ENCODE assay signal across 2 cellular contexts in genomic region chr22:46461566-46462180, GRCh38.
TF ChIP-seq lines count a peak whose summit lies in the region.

No MANE protein-coding gene starts in this region.

TF ChIP-seq in A549, 52 proteins besides CTCF, POLR2A, EP300 and RAD21 (continued from another document):
- TF ChIP-seq, protein P1, sequence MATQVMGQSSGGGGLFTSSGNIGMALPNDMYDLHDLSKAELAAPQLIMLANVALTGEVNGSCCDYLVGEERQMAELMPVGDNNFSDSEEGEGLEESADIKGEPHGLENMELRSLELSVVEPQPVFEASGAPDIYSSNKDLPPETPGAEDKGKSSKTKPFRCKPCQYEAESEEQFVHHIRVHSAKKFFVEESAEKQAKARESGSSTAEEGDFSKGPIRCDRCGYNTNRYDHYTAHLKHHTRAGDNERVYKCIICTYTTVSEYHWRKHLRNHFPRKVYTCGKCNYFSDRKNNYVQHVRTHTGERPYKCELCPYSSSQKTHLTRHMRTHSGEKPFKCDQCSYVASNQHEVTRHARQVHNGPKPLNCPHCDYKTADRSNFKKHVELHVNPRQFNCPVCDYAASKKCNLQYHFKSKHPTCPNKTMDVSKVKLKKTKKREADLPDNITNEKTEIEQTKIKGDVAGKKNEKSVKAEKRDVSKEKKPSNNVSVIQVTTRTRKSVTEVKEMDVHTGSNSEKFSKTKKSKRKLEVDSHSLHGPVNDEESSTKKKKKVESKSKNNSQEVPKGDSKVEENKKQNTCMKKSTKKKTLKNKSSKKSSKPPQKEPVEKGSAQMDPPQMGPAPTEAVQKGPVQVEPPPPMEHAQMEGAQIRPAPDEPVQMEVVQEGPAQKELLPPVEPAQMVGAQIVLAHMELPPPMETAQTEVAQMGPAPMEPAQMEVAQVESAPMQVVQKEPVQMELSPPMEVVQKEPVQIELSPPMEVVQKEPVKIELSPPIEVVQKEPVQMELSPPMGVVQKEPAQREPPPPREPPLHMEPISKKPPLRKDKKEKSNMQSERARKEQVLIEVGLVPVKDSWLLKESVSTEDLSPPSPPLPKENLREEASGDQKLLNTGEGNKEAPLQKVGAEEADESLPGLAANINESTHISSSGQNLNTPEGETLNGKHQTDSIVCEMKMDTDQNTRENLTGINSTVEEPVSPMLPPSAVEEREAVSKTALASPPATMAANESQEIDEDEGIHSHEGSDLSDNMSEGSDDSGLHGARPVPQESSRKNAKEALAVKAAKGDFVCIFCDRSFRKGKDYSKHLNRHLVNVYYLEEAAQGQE (IDR thresholded peaks at IDR 0.05), result no peak
- TF ChIP-seq, protein P2, sequence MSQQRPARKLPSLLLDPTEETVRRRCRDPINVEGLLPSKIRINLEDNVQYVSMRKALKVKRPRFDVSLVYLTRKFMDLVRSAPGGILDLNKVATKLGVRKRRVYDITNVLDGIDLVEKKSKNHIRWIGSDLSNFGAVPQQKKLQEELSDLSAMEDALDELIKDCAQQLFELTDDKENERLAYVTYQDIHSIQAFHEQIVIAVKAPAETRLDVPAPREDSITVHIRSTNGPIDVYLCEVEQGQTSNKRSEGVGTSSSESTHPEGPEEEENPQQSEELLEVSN (IDR thresholded peaks at IDR 0.05; ENCODE audit: borderline replicate concordance, low read depth), result no peak
- no peak for TF ChIP-seq FOSL2 (IDR thresholded peaks at IDR 0.05)
- TF ChIP-seq FOSL2 (CRISPR knock-in tag; IDR thresholded peaks at IDR 0.05), result no peak
- no peak for TF ChIP-seq SREBF2 (IDR thresholded peaks at IDR 0.05)
- no peak for TF ChIP-seq EHMT2 (IDR thresholded peaks at IDR 0.05; ENCODE audit: low read depth)
- no peak for TF ChIP-seq KDM5A (IDR thresholded peaks at IDR 0.05)
- no peak for TF ChIP-seq HOXB5 (CRISPR knock-in tag; IDR thresholded peaks at IDR 0.05)
- no peak for TF ChIP-seq NFE2L2 (conservative IDR thresholded peaks at IDR 0.05; ENCODE audit: low read length)
- no peak for TF ChIP-seq FOSB (CRISPR knock-in tag; IDR thresholded peaks at IDR 0.05)

TF ChIP-seq in IMR-90, 13 proteins besides CTCF, POLR2A, EP300 and RAD21 (continued from another document):
- TF ChIP-seq NFE2L2 (IDR thresholded peaks at IDR 0.05; ENCODE audit: low read depth, low read length) (no peak), MAZ (IDR thresholded peaks at IDR 0.05; ENCODE audit: borderline replicate concordance, low read depth, low read length) (no peak), RFX5 (IDR thresholded peaks at IDR 0.05; ENCODE audit: low read depth, low read length) (no peak), BHLHE40 (IDR thresholded peaks at IDR 0.05; ENCODE audit: low read depth, low read length) (no peak), RCOR1 (IDR thresholded peaks at IDR 0.05; ENCODE audit: insufficient replicate concordance, low read length) (no peak)
- TF ChIP-seq, protein P3, sequence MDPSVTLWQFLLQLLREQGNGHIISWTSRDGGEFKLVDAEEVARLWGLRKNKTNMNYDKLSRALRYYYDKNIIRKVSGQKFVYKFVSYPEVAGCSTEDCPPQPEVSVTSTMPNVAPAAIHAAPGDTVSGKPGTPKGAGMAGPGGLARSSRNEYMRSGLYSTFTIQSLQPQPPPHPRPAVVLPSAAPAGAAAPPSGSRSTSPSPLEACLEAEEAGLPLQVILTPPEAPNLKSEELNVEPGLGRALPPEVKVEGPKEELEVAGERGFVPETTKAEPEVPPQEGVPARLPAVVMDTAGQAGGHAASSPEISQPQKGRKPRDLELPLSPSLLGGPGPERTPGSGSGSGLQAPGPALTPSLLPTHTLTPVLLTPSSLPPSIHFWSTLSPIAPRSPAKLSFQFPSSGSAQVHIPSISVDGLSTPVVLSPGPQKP (IDR thresholded peaks at IDR 0.05; ENCODE audit: borderline replicate concordance, low read depth, low read length), result no peak
- TF ChIP-seq, protein P4, sequence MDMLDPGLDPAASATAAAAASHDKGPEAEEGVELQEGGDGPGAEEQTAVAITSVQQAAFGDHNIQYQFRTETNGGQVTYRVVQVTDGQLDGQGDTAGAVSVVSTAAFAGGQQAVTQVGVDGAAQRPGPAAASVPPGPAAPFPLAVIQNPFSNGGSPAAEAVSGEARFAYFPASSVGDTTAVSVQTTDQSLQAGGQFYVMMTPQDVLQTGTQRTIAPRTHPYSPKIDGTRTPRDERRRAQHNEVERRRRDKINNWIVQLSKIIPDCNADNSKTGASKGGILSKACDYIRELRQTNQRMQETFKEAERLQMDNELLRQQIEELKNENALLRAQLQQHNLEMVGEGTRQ (IDR thresholded peaks at IDR 0.05; ENCODE audit: low read depth, low read length), result no peak
